Comparison of ENCODE assay signal across 8 cellular contexts in genomic region chr5:68214472-68215207, GRCh38. TPM values are rescaled to one million over a fixed set of nuclear protein-coding genes. Genes with fewer than 3 reads are reported as not detected.
A peak's percentile ranks its signal among the peaks of the same experiment; 100 is the strongest.
DNase-seq lines count a peak whose midpoint lies in the region; ATAC-seq and TF ChIP-seq lines count a peak whose summit lies in the region.

No MANE protein-coding gene starts in this region.

- in situ Hi-C loops in brain microvascular endothelial cell (cut with HindIII; ENCODE audit: low pct_ligation_motif_present, low sequenced_read_pairs), result no loop called here

- H3K27ac ChIP-seq in C4-2B (peak overlapping the region; percentile 95), brain microvascular endothelial cell (peak overlapping the region; percentile 96), lower lobe of right lung (peak overlapping the region; percentile 99), upper lobe of left lung (peak overlapping the region; percentile 94 to 99 (median 98))

- intact Hi-C loops in lower lobe of right lung (cut with DNase I), result no loop called here

- no peaks in the 10 kb centered on the region for H3K9me3 ChIP-seq in lower lobe of right lung
- no peaks in the 10 kb centered on the region for H3K9me3 ChIP-seq in upper lobe of left lung

- TF ChIP-seq CTCF in C4-2B (conservative IDR thresholded peaks at IDR 0.05) (no peak), brain microvascular endothelial cell (IDR thresholded peaks at IDR 0.05; ENCODE audit: low read depth, low read length, missing control alignments) (no peak), lower lobe of right lung (IDR thresholded peaks at IDR 0.05) (no peak), upper lobe of left lung (IDR thresholded peaks at IDR 0.05) (no peak)

- WGBS in upper lobe of left lung, 2 donors, result 3 to 6% methylated on average over 27 to 32 of the region's 37 CpGs

- H3K27me3 ChIP-seq in brain microvascular endothelial cell (replicated peaks) (no peaks in the 10 kb centered on the region), lower lobe of right lung (ENCODE audit: low read depth) (no peaks in the 10 kb centered on the region), upper lobe of left lung (no peaks in the 10 kb centered on the region)

- TF ChIP-seq EP300 in upper lobe of left lung (IDR thresholded peaks at IDR 0.05), result no peak

- peak overlapping the region; percentile 65 for H3K4me3 ChIP-seq in brain microvascular endothelial cell (ENCODE audit: low read depth, low read length)
- peak overlapping the region; percentile 95 for H3K4me3 ChIP-seq in lower lobe of right lung
- peak overlapping the region; percentile 33 to 88 (median 76) for H3K4me3 ChIP-seq in upper lobe of left lung

- DNase-seq in LoVo (ENCODE audit: low spot score) (peak; percentile 22), brain microvascular endothelial cell (no peak), lower lobe of right lung (no peak), upper lobe of left lung (peak in 1 of 2 donors; percentile 95)

- ATAC-seq in GM19023 (IDR thresholded peaks at IDR 0.05; ENCODE audit: unreplicated experiment) (peak; percentile 11), lower lobe of right lung (peak in 1 of 2 donors; percentile 80), upper lobe of left lung (ENCODE audit: low FRiP score in 2 of 2) (no peak), GM19328 (IDR thresholded peaks at IDR 0.05; ENCODE audit: unreplicated experiment) (no peak), HG03520 (IDR thresholded peaks at IDR 0.05; ENCODE audit: unreplicated experiment) (no peak)

- no peak for TF ChIP-seq POLR2A in upper lobe of left lung (IDR thresholded peaks at IDR 0.05)

- no peaks in the 10 kb centered on the region for H3K36me3 ChIP-seq in brain microvascular endothelial cell (replicated peaks)
- H3K36me3 ChIP-seq in lower lobe of right lung, result no peaks in the 10 kb centered on the region
- H3K36me3 ChIP-seq in upper lobe of left lung, result no peaks in the 10 kb centered on the region

- peaks cover 27% of the 10 kb centered on the region for H3K4me1 ChIP-seq in lower lobe of right lung
- H3K4me1 ChIP-seq in upper lobe of left lung, result peaks cover 4 to 27% (median 12%) of the 10 kb centered on the region in 4 donors

RNA-seq across cellular contexts. Expression of gene PIK3R1, which starts 0.9 kb away (rescaled TPM):
- total RNA-seq in lower lobe of right lung (122 TPM), upper lobe of left lung (100 to 1,000 TPM in 1 of 6 donors, 10 to 100 TPM in 5; 52.3 to 112 (median 92.5) TPM)
